25 cellular contexts compared by ENCODE assay signal in the genomic region with DNA sequence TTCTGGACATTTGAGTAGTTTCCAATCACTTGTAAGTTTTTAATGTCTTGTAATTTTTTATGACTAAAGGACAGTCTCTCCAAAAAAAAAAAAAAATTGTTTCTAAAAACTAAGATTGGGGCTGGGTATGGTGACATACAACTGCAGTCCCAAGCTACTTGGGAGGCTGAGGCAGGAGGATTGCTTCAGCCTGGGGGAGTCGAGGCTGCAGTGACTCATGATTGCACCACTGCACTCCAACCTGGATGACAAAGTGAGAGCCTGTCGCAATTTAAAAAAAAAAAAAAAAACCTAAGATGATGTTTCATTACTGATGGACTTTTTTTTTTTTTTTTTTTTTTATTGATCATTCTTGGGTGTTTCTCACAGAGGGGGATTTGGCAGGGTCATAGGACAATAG. TPM values are rescaled to one million over a fixed set of nuclear protein-coding genes. Genes with fewer than 3 reads are reported as not detected.
"Had no signal": no experiment of that assay in that cellular context is flagged by ENCODE, and none has a peak within 500 bp of the region (broad histone marks: within the 10 kb centered on the region; RNA-seq: fewer than 3 reads in every experiment).

No MANE protein-coding gene starts in this region.

- H3K36me3 Mint-ChIP-seq: immature natural killer cell, mesothelial cell of epicardium, natural killer cell had no signal

- H3K36me3 ChIP-seq: left ventricle myocardium inferior, neutrophil, ovary, prostate gland, right atrium auricular region, transverse colon, uterus had no signal

- H3K4me3 ChIP-seq: hepatocyte, left ventricle myocardium inferior, ovary, prostate gland, right atrium auricular region, transverse colon, uterus had no signal

- H3K27me3 Mint-ChIP-seq: activated naive CD8-positive, alpha-beta T cell treated with anti-CD3 and anti-CD28 coated beads, Interleukin-2, amount 10 ng/mL, durations not matched to agents 7 days and 5 days had no signal

- H3K79me2 ChIP-seq: hepatocyte had no signal

- DNase-seq: activated CD4-positive, alpha-beta T cell treated with anti-CD3 and anti-CD28 coated beads for 4 hours; activated CD4-positive, alpha-beta T cell treated with anti-CD3 and anti-CD28 coated beads, Interleukin-2, amount 50 U/mL, for 48 hours; activated CD4-positive, CD25-positive, alpha-beta regulatory T cell; activated effector memory CD4-positive, alpha-beta T cell treated with Interleukin-2 at 50 U/mL for 16 hours; activated naive CD4-positive, alpha-beta T cell treated with anti-CD3 and anti-CD28 coated beads for 36 hours; activated naive CD8-positive, alpha-beta T cell treated with anti-CD3 and anti-CD28 coated beads, Interleukin-2, amount 10 ng/mL, durations not matched to agents 7 days and 5 days; activated T-cell treated with anti-CD3 and anti-CD28 coated beads, Interleukin-2, amount 50 U/mL, for 72 hours; foreskin melanocyte; immature natural killer cell; kidney glomerular epithelial cell; left ventricle myocardium inferior; natural killer cell; ovary; small intestine; stimulated activated CD4-positive, alpha-beta T cell treated with anti-CD3 and anti-CD28 coated beads, Interleukin-2, amount 100 ng/mL, for 24 hours; stimulated activated naive B cell treated with anti-CD40 and anti-IgM and Interleukin-4, amounts not matched to agents 10 μg/mL and 1 μg/mL and 100 μg/mL, for 72 hours; T1000; transverse colon; uterus had no signal

- H3K27me3 ChIP-seq: hepatocyte, neutrophil, ovary, right atrium auricular region, transverse colon, uterus had no signal

- H3K4me1 ChIP-seq: uterus had no signal

- H3K27ac ChIP-seq: hepatocyte, left ventricle myocardium inferior, neutrophil, ovary, prostate gland, right atrium auricular region, transverse colon, uterus had no signal

- H3K4me3 Mint-ChIP-seq: activated naive CD4-positive, alpha-beta T cell treated with anti-CD3 and anti-CD28 coated beads for 36 hours; activated naive CD8-positive, alpha-beta T cell treated with anti-CD3 and anti-CD28 coated beads, Interleukin-2, amount 10 ng/mL, durations not matched to agents 7 days and 5 days; activated T-cell treated with anti-CD3 and anti-CD28 coated beads, Interleukin-2, amount 50 U/mL, for 72 hours; immature natural killer cell; mesothelial cell of epicardium; natural killer cell; stimulated activated naive B cell treated with anti-CD40 and anti-IgM and Interleukin-4, amounts not matched to agents 10 μg/mL and 1 μg/mL and 100 μg/mL, for 72 hours; T-helper 1 cell treated with Interleukin-12 subunit alpha and Interleukin-12 subunit beta and Interleukin-4 antibody, amounts not matched to agents 30 μg/mL and 1 μg/mL, for 36 hours had no signal

- H3K4me2 ChIP-seq: hepatocyte had no signal

- H3K9me3 ChIP-seq: left ventricle myocardium inferior, neutrophil, ovary, prostate gland, right atrium auricular region, transverse colon, uterus had no signal

- ATAC-seq: activated T-cell treated with anti-CD3 and anti-CD28 coated beads, Interleukin-2, amount 50 U/mL, for 72 hours; natural killer cell; stimulated activated naive B cell treated with anti-CD40 and anti-IgM and Interleukin-4, amounts not matched to agents 10 μg/mL and 1 μg/mL and 100 μg/mL, for 72 hours had no signal

- H2AFZ ChIP-seq: hepatocyte had no signal

- H3K9me3 Mint-ChIP-seq: mesothelial cell of epicardium; natural killer cell; stimulated activated naive B cell treated with anti-CD40 and anti-IgM and Interleukin-4, amounts not matched to agents 10 μg/mL and 1 μg/mL and 100 μg/mL, for 72 hours had no signal

- H3K27ac Mint-ChIP-seq: activated naive CD4-positive, alpha-beta T cell treated with anti-CD3 and anti-CD28 coated beads for 36 hours; activated naive CD8-positive, alpha-beta T cell treated with anti-CD3 and anti-CD28 coated beads, Interleukin-2, amount 10 ng/mL, durations not matched to agents 7 days and 5 days; immature natural killer cell; mesothelial cell of epicardium; natural killer cell; stimulated activated naive B cell treated with anti-CD40 and anti-IgM and Interleukin-4, amounts not matched to agents 10 μg/mL and 1 μg/mL and 100 μg/mL, for 72 hours; T-helper 1 cell treated with Interleukin-12 subunit alpha and Interleukin-12 subunit beta and Interleukin-4 antibody, amounts not matched to agents 30 μg/mL and 1 μg/mL, for 36 hours had no signal

RNA-seq across cellular contexts. Expression of a gene that starts 34.4 kb away (rescaled TPM):
- total RNA-seq: activated naive CD4-positive, alpha-beta T cell treated with anti-CD3 and anti-CD28 coated beads for 36 hours; activated naive CD8-positive, alpha-beta T cell treated with anti-CD3 and anti-CD28 coated beads, Interleukin-2, amount 10 ng/mL, durations not matched to agents 7 days and 5 days; activated T-cell treated with anti-CD3 and anti-CD28 coated beads, Interleukin-2, amount 50 U/mL, for 72 hours had no signal
- polyA plus RNA-seq: immature natural killer cell had no signal
